Comparison of ENCODE assay signal across 15 cellular contexts in genomic region chr20:46361811-46362210, GRCh38. TPM values are rescaled to one million over a fixed set of nuclear protein-coding genes. Genes with fewer than 3 reads are reported as not detected.
DNase-seq lines count a peak whose midpoint lies in the region; ATAC-seq and TF ChIP-seq lines count a peak whose summit lies in the region.
"Had no signal": no experiment of that assay in that cellular context is flagged by ENCODE, and none has a peak within 500 bp of the region (broad histone marks: within the 10 kb centered on the region; RNA-seq: fewer than 3 reads in every experiment).

No MANE protein-coding gene starts in this region.

- no peak for TF ChIP-seq POLR2A in NB4 (IDR thresholded peaks at IDR 0.05; ENCODE audit: extremely low read depth, insufficient read length)
- TF ChIP-seq POLR2A in gastrocnemius medialis (IDR thresholded peaks at IDR 0.05) = no peak

- H3K36me3 Mint-ChIP-seq in activated CD4-positive, alpha-beta T cell treated with anti-CD3 and anti-CD28 coated beads, Interleukin-2, amount 10 ng/mL, durations not matched to agents 7 days and 5 days (ENCODE audit: low read depth) = peaks cover 49% of the 10 kb centered on the region
- H3K36me3 Mint-ChIP-seq in brain = peaks cover 11% of the 10 kb centered on the region

- DNase-seq in activated CD4-positive, alpha-beta T cell treated with anti-CD3 and anti-CD28 coated beads, Interleukin-2, amount 10 ng/mL, durations not matched to agents 7 days and 5 days = no peak
- DNase-seq in activated CD4-positive, alpha-beta T cell treated with anti-CD3 and anti-CD28 coated beads for 4 hours = no peak
- no peak for DNase-seq in NB4 (ENCODE audit: low read depth)
- DNase-seq in gastrocnemius medialis = no peak
- DNase-seq in KBM-7 = no peak
- DNase-seq in ecto neural progenitor cell (ENCODE audit: low spot score) = no peak
- no peak for DNase-seq in A172 (ENCODE audit: low spot score)
- DNase-seq: activated CD8-positive, alpha-beta memory T cell treated with anti-CD3 and anti-CD28 coated beads for 24 hours; aorta; dermis blood vessel endothelial cell; left lung; NCI-H69; T1000 had no signal

- peaks cover 0 to 13% of the 10 kb centered on the region in 2 donors for H3K36me3 ChIP-seq in gastrocnemius medialis

- CTCF ChIA-PET in activated CD4-positive, alpha-beta T cell treated with anti-CD3 and anti-CD28 coated beads, Interleukin-2, amount 10 ng/mL, durations not matched to agents 7 days and 5 days (lab: Charles Lee) = interaction anchor here (3.2 kb wide), 1 partner anchor 12 kb away, joined by 17 read pairs; no protein-coding TSS in a partner anchor

- peaks cover 61 to 65% of the 10 kb centered on the region in 2 donors for H3K4me1 ChIP-seq in gastrocnemius medialis

- no peaks in the 10 kb centered on the region for H3K27me3 Mint-ChIP-seq in activated CD4-positive, alpha-beta T cell treated with anti-CD3 and anti-CD28 coated beads, Interleukin-2, amount 10 ng/mL, durations not matched to agents 7 days and 5 days
- H3K27me3 Mint-ChIP-seq in brain = peaks cover 3% of the 10 kb centered on the region

- H3K4me3 Mint-ChIP-seq in activated CD4-positive, alpha-beta T cell treated with anti-CD3 and anti-CD28 coated beads, Interleukin-2, amount 10 ng/mL, durations not matched to agents 7 days and 5 days = peak overlapping the region; percentile 36
- H3K4me3 Mint-ChIP-seq in brain = peak overlapping the region in 4 of 5 experiments; percentile 29 to 68 (median 37)

- peaks cover 75% of the 10 kb centered on the region for H3K4me1 Mint-ChIP-seq in activated CD4-positive, alpha-beta T cell treated with anti-CD3 and anti-CD28 coated beads, Interleukin-2, amount 10 ng/mL, durations not matched to agents 7 days and 5 days
- peaks cover 66% of the 10 kb centered on the region for H3K4me1 Mint-ChIP-seq in brain

- H3K4me3 ChIP-seq in NB4 (ENCODE audit: low read depth, low read length) (peak overlapping the region; percentile 26), gastrocnemius medialis (no peak overlapping the region)
- H3K4me3 ChIP-seq: left lung had no signal

- intact Hi-C loops in gastrocnemius medialis (cut with DNase I; ENCODE audit: low total_unique reads) = no loop called here

- no peaks in the 10 kb centered on the region for H3K9me3 Mint-ChIP-seq in activated CD4-positive, alpha-beta T cell treated with anti-CD3 and anti-CD28 coated beads, Interleukin-2, amount 10 ng/mL, durations not matched to agents 7 days and 5 days
- no peaks in the 10 kb centered on the region for H3K9me3 Mint-ChIP-seq in brain

- in situ Hi-C loops in gastrocnemius medialis (cut with MboI; ENCODE audit: low sequenced_read_pairs in 4 of 4) (no loop called here), KBM-7 (cut with MboI; ENCODE audit: low pct_unique_long_range_greater_than_20kb, low sequenced_read_pairs) (no loop called here)

- POLR2A ChIA-PET in activated CD4-positive, alpha-beta T cell treated with anti-CD3 and anti-CD28 coated beads, Interleukin-2, amount 10 ng/mL, durations not matched to agents 7 days and 5 days (lab: Charles Lee) = no interaction called here

- no peaks in the 10 kb centered on the region for H3K27me3 ChIP-seq in gastrocnemius medialis
- H3K27me3 ChIP-seq: left lung had no signal

- H3K27ac Mint-ChIP-seq in activated CD4-positive, alpha-beta T cell treated with anti-CD3 and anti-CD28 coated beads, Interleukin-2, amount 10 ng/mL, durations not matched to agents 7 days and 5 days = peak overlapping the region; percentile 80
- peak overlapping the region in 2 of 5 experiments; percentile 19 to 33 for H3K27ac Mint-ChIP-seq in brain

- no peaks in the 10 kb centered on the region for H3K9me3 ChIP-seq in gastrocnemius medialis
- H3K9me3 ChIP-seq: left lung had no signal

- H3K27ac ChIP-seq in gastrocnemius medialis = peak overlapping the region in 3 of 4 donors; percentile 12 to 20 (median 13)

- no peak for ATAC-seq in gastrocnemius medialis
- ATAC-seq: left lung had no signal

- TF ChIP-seq CTCF in NB4 (IDR thresholded peaks at IDR 0.05; ENCODE audit: low read depth, low read length) (no peak), brain (conservative IDR thresholded peaks at IDR 0.05) (no peak), gastrocnemius medialis (IDR thresholded peaks at IDR 0.05 in 4 of 5, conservative IDR thresholded peaks at IDR 0.05 in 1 of 5) (no peak)

RNA-seq across cellular contexts. Expression of gene ELMO2, which starts 44.6 kb away (rescaled TPM):
- 10 to 100 TPM; 71.3 to 75.2 TPM for total RNA-seq in activated CD4-positive, alpha-beta T cell treated with anti-CD3 and anti-CD28 coated beads, Interleukin-2, amount 10 ng/mL, durations not matched to agents 7 days and 5 days
- polyA plus RNA-seq in brain (ENCODE audit: insufficient read depth, low read depth, low replicate concordance) = 63.0 TPM
- total RNA-seq in gastrocnemius medialis = 10 to 100 TPM; 47.6 to 67.5 (median 53.6) TPM
- total RNA-seq in A172 (2014; rRNA removed; shearing (Covaris generic)) = 33.4 and 44.9 TPM in 2 replicates

RNA-seq across cellular contexts. Expression of gene CDH22, which starts 53.5 kb away (rescaled TPM):
- not detected for total RNA-seq in activated CD4-positive, alpha-beta T cell treated with anti-CD3 and anti-CD28 coated beads, Interleukin-2, amount 10 ng/mL, durations not matched to agents 7 days and 5 days
- 5.6 TPM for polyA plus RNA-seq in brain (ENCODE audit: insufficient read depth, low read depth, low replicate concordance)
- 1 to 10 TPM in 1 of 4 donors, under 1 TPM in 3; 0.26 to 1.2 (median 0.35) TPM for total RNA-seq in gastrocnemius medialis
- total RNA-seq in A172 (2014; rRNA removed; shearing (Covaris generic)) = not detected in 2 replicates
- total RNA-seq: aorta, dermis blood vessel endothelial cell, fibroblast of lung had no signal
- polyA plus RNA-seq: aorta, fibroblast of lung had no signal
